Comparison of ENCODE assay signal across 13 cellular contexts in the genomic region with DNA sequence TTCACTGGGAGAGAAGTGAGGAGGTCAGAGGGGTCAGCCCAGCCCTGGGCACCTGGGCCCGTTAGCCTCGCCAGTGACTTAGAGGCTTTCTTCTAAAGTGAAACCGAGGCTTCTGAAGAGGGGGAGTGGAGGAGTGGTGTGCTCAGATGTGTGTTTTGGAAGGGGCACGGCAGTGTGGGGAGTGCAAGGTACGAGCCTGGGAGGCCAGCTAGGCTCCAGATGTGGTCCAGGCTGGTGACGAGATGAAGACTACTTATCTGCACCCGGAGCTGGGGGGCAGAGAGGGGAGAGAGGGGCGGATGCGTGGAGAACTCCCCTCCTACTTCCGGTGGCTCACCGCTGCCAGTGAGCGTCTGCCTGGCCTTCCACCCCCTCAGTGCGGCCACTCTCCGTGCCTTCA.
"Had no signal": no experiment of that assay in that cellular context is flagged by ENCODE, and none has a peak within 500 bp of the region (broad histone marks: within the 10 kb centered on the region; RNA-seq: fewer than 3 reads in every experiment).

No MANE protein-coding gene starts in this region.

- H3K27ac Mint-ChIP-seq: type B pancreatic cell had no signal

- DNase-seq: activated CD4-positive, alpha-beta T cell treated with anti-CD3 and anti-CD28 coated beads, Interleukin-2, amount 50 U/mL, for 4 hours; caudate nucleus; colonic mucosa; effector CD4-positive, alpha-beta T cell; foreskin keratinocyte; islet precursor cell; mesenchymal stem cell; pancreas; stimulated activated CD4-positive, alpha-beta T cell treated with anti-CD3 and anti-CD28 coated beads, Interleukin-15, amount 100 ng/mL, for 24 hours; SW 1271 had no signal

- ATAC-seq: activated CD4-positive, CD25-positive, alpha-beta regulatory T cell treated with anti-CD3 and anti-CD28 coated beads, Interleukin-2, amount 50 U/mL, for 24 hours; foreskin keratinocyte; left lobe of liver; pancreas had no signal

- H3K36me3 ChIP-seq: colonic mucosa, pancreas had no signal

- H3K4me3 ChIP-seq: colonic mucosa, pancreas had no signal

- H3K27me3 ChIP-seq: colonic mucosa, foreskin keratinocyte, pancreas had no signal

- H3K4me1 ChIP-seq: colonic mucosa, foreskin keratinocyte, pancreas had no signal

- H3K4me3 Mint-ChIP-seq: type B pancreatic cell had no signal

- H3K27me3 Mint-ChIP-seq: type B pancreatic cell had no signal

- H3K9me3 ChIP-seq: colonic mucosa, pancreas had no signal

- H3K36me3 Mint-ChIP-seq: type B pancreatic cell had no signal

- H3K27ac ChIP-seq: colonic mucosa, foreskin keratinocyte, pancreas had no signal

- H3K9me3 Mint-ChIP-seq: type B pancreatic cell had no signal
